ENCODE assay signal across 1 cellular context in genomic region chrX:115960440-115961084, GRCh38.
TF ChIP-seq lines count a peak whose summit lies in the region.

No MANE protein-coding gene starts in this region.

TF ChIP-seq in HEK293, 187 proteins besides CTCF, POLR2A, EP300 and RAD21 (continued from another document):
- no peak for TF ChIP-seq ZNF639 (tag by site-specific recombination; IDR thresholded peaks at IDR 0.05)
- peak; percentile 76 for TF ChIP-seq KLF1 (tag by site-specific recombination; IDR thresholded peaks at IDR 0.05)
- no peak for TF ChIP-seq GLI4 (tag by site-specific recombination; IDR thresholded peaks at IDR 0.05)
- TF ChIP-seq ZNF777 (tag by site-specific recombination; IDR thresholded peaks at IDR 0.05; ENCODE audit: borderline replicate concordance): no peak
- TF ChIP-seq ZNF184 (tag by site-specific recombination; IDR thresholded peaks at IDR 0.05): no peak
- TF ChIP-seq ZNF37A (tag by site-specific recombination; IDR thresholded peaks at IDR 0.05): no peak
